In the genomic region with DNA sequence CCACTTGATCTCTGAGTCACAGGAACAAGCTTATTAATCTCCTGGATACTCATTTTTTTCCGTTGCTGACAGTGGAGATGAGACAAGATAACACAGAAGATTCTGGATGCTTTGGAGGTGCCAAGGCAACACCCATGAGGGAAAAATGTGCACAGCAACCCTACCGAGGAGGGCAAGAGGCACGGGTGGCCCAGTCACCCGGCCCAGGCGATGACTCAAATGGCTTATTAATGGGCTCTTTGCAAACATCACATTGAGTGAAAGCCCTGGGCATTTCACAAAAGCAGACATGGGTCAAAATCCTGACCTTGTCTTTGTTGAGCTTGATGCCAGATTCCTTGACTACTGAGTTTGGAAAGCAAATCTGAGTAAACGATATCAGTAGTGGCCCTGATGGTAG, we compare ENCODE assay signal across 16 cellular contexts.
DNase-seq lines count a peak whose midpoint lies in the region; ATAC-seq and TF ChIP-seq lines count a peak whose summit lies in the region.
"Had no signal": no experiment of that assay in that cellular context is flagged by ENCODE, and none has a peak within 500 bp of the region (broad histone marks: within the 10 kb centered on the region; RNA-seq: fewer than 3 reads in every experiment).

No MANE protein-coding gene starts in this region.

- TF ChIP-seq EP300 in esophagus muscularis mucosa (IDR thresholded peaks at IDR 0.05), result no peak

- H3K4me3 Mint-ChIP-seq in T-cell, result no peak overlapping the region
- H3K4me3 Mint-ChIP-seq: dendritic cell treated with granulocyte-macrophage colony-stimulating factor and Interleukin-4, amounts not matched to agents 40 ng/mL and 50 ng/mL, for 4 days; IgD-negative memory B cell; nephron had no signal

- POLR2A ChIA-PET in RWPE1 (lab: Yijun Ruan, JAX; ENCODE audit: low non-redundant PET), result no interaction called here
- POLR2A ChIA-PET in T-cell (lab: Charles Lee), result no interaction called here

- CTCF ChIA-PET in RWPE1 (lab: Yijun Ruan, JAX) (interaction anchor here (0.6 kb wide), 1 partner anchor 105 kb away, joined by 3 read pairs; no protein-coding TSS in a partner anchor), T-cell (lab: Charles Lee) (no interaction called here)

- no peaks in the 10 kb centered on the region for H3K36me3 ChIP-seq in esophagus squamous epithelium
- H3K36me3 ChIP-seq in esophagus muscularis mucosa, result no peaks in the 10 kb centered on the region
- H3K36me3 ChIP-seq: thoracic aorta had no signal

- no peak for TF ChIP-seq POLR2A in esophagus squamous epithelium (IDR thresholded peaks at IDR 0.05)
- no peak for TF ChIP-seq POLR2A in esophagus muscularis mucosa (IDR thresholded peaks at IDR 0.05; ENCODE audit: low read depth)

- ATAC-seq in T-cell (replicated peaks in 1 of 4), result no peak
- ATAC-seq in HG03457 (IDR thresholded peaks at IDR 0.05; ENCODE audit: unreplicated experiment), result no peak

- H3K4me1 ChIP-seq in esophagus squamous epithelium (peaks cover 0 to 23% (median 12%) of the 10 kb centered on the region in 3 donors), esophagus muscularis mucosa (no peaks in the 10 kb centered on the region)

- H3K4me1 Mint-ChIP-seq in T-cell, result no peaks in the 10 kb centered on the region
- H3K4me1 Mint-ChIP-seq: IgD-negative memory B cell, nephron had no signal

- H3K27me3 ChIP-seq in esophagus squamous epithelium, result no peaks in the 10 kb centered on the region
- peaks cover 0 to 10% (median 0%) of the 10 kb centered on the region in 45 donors for H3K27me3 ChIP-seq in dorsolateral prefrontal cortex
- H3K27me3 ChIP-seq in esophagus muscularis mucosa, result no peaks in the 10 kb centered on the region

- no peaks in the 10 kb centered on the region for H3K9me3 ChIP-seq in esophagus squamous epithelium
- H3K9me3 ChIP-seq in esophagus muscularis mucosa, result no peaks in the 10 kb centered on the region
- H3K9me3 ChIP-seq: thoracic aorta had no signal

- peaks cover 5 to 7% (median 6%) of the 10 kb centered on the region in 3 donors for H3K9me3 Mint-ChIP-seq in T-cell
- H3K9me3 Mint-ChIP-seq: dendritic cell treated with granulocyte-macrophage colony-stimulating factor and Interleukin-4, amounts not matched to agents 40 ng/mL and 50 ng/mL, for 4 days had no signal

- peak overlapping the region; percentile 80 for H3K27ac ChIP-seq in RWPE1
- H3K27ac ChIP-seq in esophagus squamous epithelium, result peak overlapping the region; percentile 66 to 81 (median 74)
- H3K27ac ChIP-seq in dorsolateral prefrontal cortex, result no peak overlapping the region
- no peak overlapping the region for H3K27ac ChIP-seq in esophagus muscularis mucosa (replicated peaks in 1 of 4)
- H3K27ac ChIP-seq: thoracic aorta had no signal

- no peaks in the 10 kb centered on the region for H3K27me3 Mint-ChIP-seq in T-cell
- H3K27me3 Mint-ChIP-seq: dendritic cell treated with granulocyte-macrophage colony-stimulating factor and Interleukin-4, amounts not matched to agents 40 ng/mL and 50 ng/mL, for 4 days; IgD-negative memory B cell had no signal

- H3K36me3 Mint-ChIP-seq in T-cell, result no peaks in the 10 kb centered on the region
- H3K36me3 Mint-ChIP-seq: IgD-negative memory B cell had no signal

- DNase-seq in A172 (ENCODE audit: low spot score) (peak; percentile 54), GM03348 (ENCODE audit: low spot score) (peak; percentile 73), RWPE1 (ENCODE audit: low spot score) (peak; percentile 17), esophagus squamous epithelium (lab: John Stamatoyannopoulos, UW) (no peak), T-cell (no peak), dorsolateral prefrontal cortex (no peak), esophagus muscularis mucosa (ENCODE audit: extremely low spot score) (no peak)
- DNase-seq: anterior cingulate cortex, GOT3, NCI-H1092 treated with DMSO at 0.1 percent for 48 hours had no signal

- intact Hi-C loops in esophagus squamous epithelium (cut with DNase I), result no loop called here
- intact Hi-C loops in dorsolateral prefrontal cortex (cut with DNase I), result no loop called here
- intact Hi-C loops in esophagus muscularis mucosa (cut with DNase I), result no loop called here

- no peak for TF ChIP-seq CTCF in RWPE1 (conservative IDR thresholded peaks at IDR 0.05; ENCODE audit: low read depth)
- no peak for TF ChIP-seq CTCF in esophagus squamous epithelium (IDR thresholded peaks at IDR 0.05)
- no peak for TF ChIP-seq CTCF in dorsolateral prefrontal cortex (IDR thresholded peaks at IDR 0.05 in 54 of 56, conservative IDR thresholded peaks at IDR 0.05 in 2 of 56; ENCODE audit: low read depth in 1 of 56, partially characterized antibody in 56 of 56)
- no peak for TF ChIP-seq CTCF in esophagus muscularis mucosa (IDR thresholded peaks at IDR 0.05)

- no peak overlapping the region for H3K27ac Mint-ChIP-seq in T-cell
- H3K27ac Mint-ChIP-seq: activated T-helper 2 cell treated with anti-CD3 and anti-CD28 coated beads, Interferon-gamma antibody, Interleukin-2, Interleukin-4, amounts not matched to agents 10 μg/mL and 5 μg/mL and 100 μg/mL, durations not matched to agents 14 hours and 24 hours and 36 hours; dendritic cell treated with granulocyte-macrophage colony-stimulating factor and Interleukin-4, amounts not matched to agents 40 ng/mL and 50 ng/mL, for 4 days; IgD-negative memory B cell; nephron had no signal

- 30 to 57% methylated on average over 6 of the region's 6 CpGs for WGBS in esophagus squamous epithelium, 2 donors
- WGBS in esophagus muscularis mucosa, result 69% methylated on average over 6 of the region's 6 CpGs

- no peak overlapping the region for H3K4me3 ChIP-seq in esophagus squamous epithelium
- H3K4me3 ChIP-seq in dorsolateral prefrontal cortex, result no peak overlapping the region
- H3K4me3 ChIP-seq in esophagus muscularis mucosa, result no peak overlapping the region
- H3K4me3 ChIP-seq: thoracic aorta had no signal

Comparison
In these comparisons a context has a peak if more than half of its experiments do, and no peak if none do; other contexts are left out.
1. DNase-seq: peak in A172 (single experiment), GM03348 (single experiment) and RWPE1 (single experiment); none in esophagus squamous epithelium (single experiment), T-cell (0 of 34), dorsolateral prefrontal cortex (0 of 10) and esophagus muscularis mucosa (single experiment).
2. H3K27ac ChIP-seq: peak in RWPE1 (single experiment) and esophagus squamous epithelium (4 of 4); none in dorsolateral prefrontal cortex (0 of 59) and esophagus muscularis mucosa (0 of 4).